23 cellular contexts compared by ENCODE assay signal in the genomic region with DNA sequence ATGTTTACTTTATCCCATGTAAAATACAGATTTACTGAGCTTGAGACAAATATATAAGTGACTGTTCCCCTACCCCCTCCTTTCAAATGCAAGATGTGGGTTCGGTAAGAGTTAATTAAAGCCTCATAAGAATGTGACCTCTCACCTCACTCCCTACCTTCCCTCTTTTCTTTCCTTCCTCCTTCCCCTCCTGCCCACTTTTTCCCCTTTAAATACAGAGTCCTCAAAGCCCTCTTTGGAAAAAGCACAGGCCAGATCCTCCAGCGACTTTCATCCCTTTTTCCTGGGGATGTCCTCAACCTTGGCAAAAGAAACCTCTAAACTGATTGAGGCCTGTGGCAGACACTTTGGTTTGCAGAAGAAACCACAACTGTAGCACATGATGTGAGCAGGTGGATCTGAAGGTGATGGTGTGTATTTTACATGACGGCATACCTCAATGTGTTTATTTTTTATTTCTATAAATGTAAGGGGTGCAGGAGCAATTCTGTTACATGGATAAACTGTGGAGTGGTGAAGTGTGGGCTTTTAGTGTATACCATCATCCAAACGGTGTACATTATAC.
A peak's percentile ranks its signal among the peaks of the same experiment; 100 is the strongest.
DNase-seq lines count a peak whose midpoint lies in the region; ATAC-seq, FAIRE-seq and TF ChIP-seq lines count a peak whose summit lies in the region.
"Had no signal": no experiment of that assay in that cellular context is flagged by ENCODE, and none has a peak within 500 bp of the region (broad histone marks: within the 10 kb centered on the region; RNA-seq: fewer than 3 reads in every experiment).

No MANE protein-coding gene starts in this region.

- no peak overlapping the region for H3K4me3 ChIP-seq in HUES48 (ENCODE audit: low read depth, low read length)
- H3K4me3 ChIP-seq in H1 (ENCODE audit: extremely low read depth in 1 of 4, insufficient read depth in 2 of 4, low read depth in 3 of 4, low read length in 4 of 4), result no peak overlapping the region
- H3K4me3 ChIP-seq: adrenal gland, SK-N-MC, uterus had no signal

- H4K8ac ChIP-seq in H1 (ENCODE audit: extremely low read depth, insufficient read depth, low read length), result no peak overlapping the region

- no peaks in the 10 kb centered on the region for H3K27me3 Mint-ChIP-seq in CD4-positive, alpha-beta T cell
- H3K27me3 Mint-ChIP-seq in naive thymus-derived CD8-positive, alpha-beta T cell, result no peaks in the 10 kb centered on the region
- H3K27me3 Mint-ChIP-seq in T-helper 2 cell treated with Interferon-gamma antibody and Interleukin-4, amounts not matched to agents 5 μg/mL and 100 μg/mL, for 36 hours (ENCODE audit: low read depth), result no peaks in the 10 kb centered on the region
- H3K27me3 Mint-ChIP-seq: activated CD4-positive, alpha-beta memory T cell treated with anti-CD3 and anti-CD28 coated beads for 36 hours had no signal

- H3K36me3 ChIP-seq in HUES48 (ENCODE audit: control insufficient read depth, insufficient read depth, low read length) (no peaks in the 10 kb centered on the region), H1 (ENCODE audit: control insufficient read depth in 2 of 4, insufficient read depth in 4 of 4, low read length in 3 of 4) (no peaks in the 10 kb centered on the region)
- H3K36me3 ChIP-seq: adrenal gland, brain microvascular endothelial cell, uterus had no signal

- peaks cover 0 to 14% of the 10 kb centered on the region in 2 experiments; a peak in 1 of 4 replicates for H3K79me2 ChIP-seq in H1 (ENCODE audit: control insufficient read depth in 1 of 2, insufficient read depth in 2 of 2, low read length in 2 of 2)

- H3K27ac Mint-ChIP-seq in CD4-positive, alpha-beta T cell, result peak overlapping the region; percentile 69
- H3K27ac Mint-ChIP-seq in naive thymus-derived CD8-positive, alpha-beta T cell, result peak overlapping the region in 8 of 10 donors; percentile 15 to 93 (median 56)
- H3K27ac Mint-ChIP-seq in T-helper 2 cell treated with Interferon-gamma antibody and Interleukin-4, amounts not matched to agents 5 μg/mL and 100 μg/mL, for 36 hours, result no peak overlapping the region
- H3K27ac Mint-ChIP-seq: activated CD4-positive, alpha-beta memory T cell treated with anti-CD3 and anti-CD28 coated beads for 36 hours had no signal

- peak overlapping the region; percentile 36 for H3K4me3 Mint-ChIP-seq in CD4-positive, alpha-beta T cell
- peak overlapping the region in 4 of 10 donors; percentile 1 to 45 (median 24) for H3K4me3 Mint-ChIP-seq in naive thymus-derived CD8-positive, alpha-beta T cell
- H3K4me3 Mint-ChIP-seq in T-helper 2 cell treated with Interferon-gamma antibody and Interleukin-4, amounts not matched to agents 5 μg/mL and 100 μg/mL, for 36 hours, result no peak overlapping the region
- H3K4me3 Mint-ChIP-seq: activated CD4-positive, alpha-beta memory T cell treated with anti-CD3 and anti-CD28 coated beads for 36 hours had no signal

- H3K4me1 ChIP-seq in HUES48 (ENCODE audit: control insufficient read depth, insufficient read depth, low read length) (peaks cover 51% of the 10 kb centered on the region), H1 (replicated peaks in 1 of 4; ENCODE audit: control insufficient read depth in 3 of 4, insufficient read depth in 4 of 4, low read length in 3 of 4) (peaks cover 3 to 34% (median 14%) of the 10 kb centered on the region in 4 experiments)

- H3K36me3 Mint-ChIP-seq in CD4-positive, alpha-beta T cell (ENCODE audit: low read depth), result no peaks in the 10 kb centered on the region
- H3K36me3 Mint-ChIP-seq in naive thymus-derived CD8-positive, alpha-beta T cell, result peaks cover 0 to 2% (median 0%) of the 10 kb centered on the region in 3 donors
- peaks cover 20% of the 10 kb centered on the region for H3K36me3 Mint-ChIP-seq in T-helper 2 cell treated with Interferon-gamma antibody and Interleukin-4, amounts not matched to agents 5 μg/mL and 100 μg/mL, for 36 hours (ENCODE audit: low read depth)
- H3K36me3 Mint-ChIP-seq: activated CD4-positive, alpha-beta memory T cell treated with anti-CD3 and anti-CD28 coated beads for 36 hours had no signal

- no peak overlapping the region for H3K14ac ChIP-seq in H1 (ENCODE audit: insufficient read length)

- FAIRE-seq in H1 (lab: Jason Lieb, UNC), result no peak
- FAIRE-seq: colon, small intestine had no signal

- H2BK12ac ChIP-seq in H1 (ENCODE audit: low read depth, low read length), result peak overlapping the region; percentile 52

- CTCF ChIA-PET in CD4-positive, alpha-beta T cell (lab: Charles Lee), result no interaction called here
- CTCF ChIA-PET in H1 (lab: Charles Lee; ENCODE audit: partially characterized antibody), result interaction anchor here (1.0 kb wide), 1 partner anchor 115 kb away, joined by 3 read pairs; no protein-coding TSS in a partner anchor

- TF ChIP-seq POLR2A in H1 (IDR thresholded peaks at IDR 0.05; ENCODE audit: control extremely low read depth in 1 of 2, low read depth in 2 of 2, low read length in 2 of 2), result no peak

- H3K4me2 ChIP-seq in H1 (ENCODE audit: insufficient read depth in 1 of 2, low read depth in 2 of 2, low read length in 2 of 2), result peak overlapping the region; percentile 46 to 50

- peak overlapping the region; percentile 24 for H2BK120ac ChIP-seq in H1 (replicated peaks; ENCODE audit: low read depth, low read length)

- H4K5ac ChIP-seq in H1 (ENCODE audit: insufficient read length, low read depth, low read length), result no peak overlapping the region

- H3K4ac ChIP-seq in H1 (replicated peaks; ENCODE audit: insufficient read length, low read depth, low read length), result no peak overlapping the region

- 0 out of 2 replicates have a peak overlapping the region, but pooled peaks have one; percentile 8 for H2BK15ac ChIP-seq in H1 (ENCODE audit: low read length)

- no peak for TF ChIP-seq EP300 in H1 (IDR thresholded peaks at IDR 0.05; ENCODE audit: borderline replicate concordance in 1 of 2, low read depth in 2 of 2, low read length in 2 of 2)

- no peaks in the 10 kb centered on the region for H4K20me1 ChIP-seq in H1 (replicated peaks in 1 of 2; ENCODE audit: control insufficient read depth in 1 of 2, insufficient read depth in 2 of 2, low read length in 2 of 2)

- H2AK5ac ChIP-seq in H1 (ENCODE audit: low read depth, low read length), result no peak overlapping the region; the same call in 1 of the 2 replicates

- H4K91ac ChIP-seq in H1 (replicated peaks; ENCODE audit: insufficient read length, low read length), result peak overlapping the region; percentile 50

- peak overlapping the region; percentile 38; the same call in 1 of the 2 replicates for H2BK20ac ChIP-seq in H1 (ENCODE audit: low read length)

- H3K23ac ChIP-seq in H1 (ENCODE audit: insufficient read length), result no peak overlapping the region

- no peaks in the 10 kb centered on the region for H3K9me3 Mint-ChIP-seq in CD4-positive, alpha-beta T cell
- H3K9me3 Mint-ChIP-seq in naive thymus-derived CD8-positive, alpha-beta T cell, result peaks cover 0 to 17% (median 0%) of the 10 kb centered on the region in 9 donors
- no peaks in the 10 kb centered on the region for H3K9me3 Mint-ChIP-seq in T-helper 2 cell treated with Interferon-gamma antibody and Interleukin-4, amounts not matched to agents 5 μg/mL and 100 μg/mL, for 36 hours
- H3K9me3 Mint-ChIP-seq: activated CD4-positive, alpha-beta memory T cell treated with anti-CD3 and anti-CD28 coated beads for 36 hours had no signal

- no peak overlapping the region for H3K18ac ChIP-seq in H1 (ENCODE audit: extremely low read depth, low read length)

- H2BK5ac ChIP-seq in H1 (ENCODE audit: low read depth, low read length), result peak overlapping the region; percentile 28; the same call in 1 of the 2 replicates

- H3K27me3 ChIP-seq in CD4-positive, alpha-beta T cell (ENCODE audit: control insufficient read depth, insufficient read depth, low read length), result no peaks in the 10 kb centered on the region
- H3K27me3 ChIP-seq in HUES48 (ENCODE audit: control insufficient read depth, insufficient read depth, low read length), result no peaks in the 10 kb centered on the region
- no peaks in the 10 kb centered on the region; a peak in 1 of 7 replicates for H3K27me3 ChIP-seq in H1 (replicated peaks in 1 of 4; ENCODE audit: control insufficient read depth in 3 of 4, extremely low read depth in 1 of 4, insufficient read depth in 3 of 4, low read length in 3 of 4)
- H3K27me3 ChIP-seq: adrenal gland, brain microvascular endothelial cell, uterus had no signal

- peaks cover 4% of the 10 kb centered on the region; the same call in 1 of the 2 replicates for H3K79me1 ChIP-seq in H1 (ENCODE audit: low read depth, low read length)

- 63% methylated on average over 4 of the region's 4 CpGs; no CpG with 5 or more reads in 1 of the 2 experiments for WGBS in H1 (ENCODE audit: extremely low coverage in 1 of 2, insufficient coverage in 1 of 2, insufficient read length in 1 of 2, insufficient replicate concordance in 2 of 2, low coverage in 1 of 2, low lambda C conversion rate in 2 of 2, missing lambda C conversion rate in 1 of 2), 2 experiments

- no peak overlapping the region for H3K56ac ChIP-seq in H1 (replicated peaks; ENCODE audit: insufficient read length, low read depth, low read length)

- ATAC-seq in CD4-positive, alpha-beta T cell (ENCODE audit: poor library complexity), result peak; percentile 44
- ATAC-seq in naive thymus-derived CD8-positive, alpha-beta T cell, result peak in 1 of 2 donors; percentile 52
- no peak for ATAC-seq in HG03439 (IDR thresholded peaks at IDR 0.05; ENCODE audit: unreplicated experiment)

- POLR2A ChIA-PET in CD4-positive, alpha-beta T cell (lab: Charles Lee), result interaction anchor here (1.7 kb wide), 1 partner anchor 23 kb away, joined by 6 read pairs; no protein-coding TSS in a partner anchor
- POLR2A ChIA-PET in H1 (lab: Charles Lee; ENCODE audit: partially characterized antibody), result interaction anchor here (0.9 to 1.2 kb wide), 3 partner anchors 8 to 54 kb away, joined by 3 read pairs; no protein-coding TSS in a partner anchor
- POLR2A ChIA-PET in naive thymus-derived CD8-positive, alpha-beta T cell (lab: Charles Lee), result interaction anchor here (2.0 kb wide), 1 partner anchor 23 kb away, joined by 4 read pairs; no protein-coding TSS in a partner anchor

- H3K23me2 ChIP-seq in H1 (ENCODE audit: low read depth, low read length), result no peaks in the 10 kb centered on the region

- H3K9me3 ChIP-seq in CD4-positive, alpha-beta T cell (ENCODE audit: control insufficient read depth, low read length), result no peaks in the 10 kb centered on the region
- H3K9me3 ChIP-seq in HUES48 (ENCODE audit: control insufficient read depth, insufficient read depth, low read length), result no peaks in the 10 kb centered on the region
- H3K9me3 ChIP-seq in H1 (ENCODE audit: insufficient read depth in 2 of 2, low read depth in 1 of 2, low read length in 1 of 2), result no peaks in the 10 kb centered on the region
- H3K9me3 ChIP-seq: adrenal gland, uterus had no signal

- no peak overlapping the region for H3K27ac ChIP-seq in CD4-positive, alpha-beta T cell (ENCODE audit: low read depth, low read length)
- peak overlapping the region; percentile 83 for H3K27ac ChIP-seq in HUES48 (ENCODE audit: low read depth, low read length)
- H3K27ac ChIP-seq in H1 (ENCODE audit: low read depth, low read length), result no peak overlapping the region
- H3K27ac ChIP-seq: adrenal gland, brain microvascular endothelial cell, C4-2B, SK-N-MC, uterus, VCaP had no signal

- no peak overlapping the region for H2AFZ ChIP-seq in H1 (ENCODE audit: low read length)

- intact Hi-C loops in CD4-positive, alpha-beta T cell (cut with DNase I, micrococcal nuclease), result loop anchor here in 1 of 2 experiments (5.0 kb wide), 1 partner anchor 74 kb away; no protein-coding TSS in a partner anchor

- H3K4me1 Mint-ChIP-seq in CD4-positive, alpha-beta T cell (ENCODE audit: low read depth), result peaks cover 84% of the 10 kb centered on the region
- H3K4me1 Mint-ChIP-seq in naive thymus-derived CD8-positive, alpha-beta T cell, result peaks cover 34 to 78% (median 53%) of the 10 kb centered on the region in 4 donors
- peaks cover 22% of the 10 kb centered on the region for H3K4me1 Mint-ChIP-seq in T-helper 2 cell treated with Interferon-gamma antibody and Interleukin-4, amounts not matched to agents 5 μg/mL and 100 μg/mL, for 36 hours (ENCODE audit: low read depth)

- no peak for TF ChIP-seq RAD21 in H1 (IDR thresholded peaks at IDR 0.05 in 1 of 2, conservative IDR thresholded peaks at IDR 0.05 in 1 of 2; ENCODE audit: low read depth in 2 of 2, low read length in 2 of 2)

- no peak overlapping the region for H3K9ac ChIP-seq in HUES48 (ENCODE audit: low read depth, low read length)
- H3K9ac ChIP-seq in H1 (replicated peaks in 1 of 4; ENCODE audit: extremely low read depth in 1 of 4, low read depth in 3 of 4, low read length in 3 of 4), result no peak overlapping the region

- no peak for DNase-seq in CD4-positive, alpha-beta T cell
- DNase-seq in H1 (ENCODE audit: low read depth in 1 of 2, low spot score in 2 of 2) (no peak), OCI-M2 (lab: John Stamatoyannopoulos, UW; ENCODE audit: unreplicated experiment) (no peak)
- peak in 3 of 10 donors; percentile 21 to 39 (median 27) for DNase-seq in naive thymus-derived CD8-positive, alpha-beta T cell
- DNase-seq in T-helper 2 cell treated with Interferon-gamma antibody and Interleukin-4, amounts not matched to agents 5 μg/mL and 100 μg/mL, for 36 hours (ENCODE audit: low spot score), result no peak
- DNase-seq: activated CD4-positive, alpha-beta memory T cell treated with anti-CD3 and anti-CD28 coated beads for 36 hours; activated effector memory CD4-positive, alpha-beta T cell treated with Interleukin-2 at 50 U/mL for 16 hours; adrenal gland; brain microvascular endothelial cell; DMS 273 treated with DMSO at 0.1 percent for 48 hours; mammary epithelial cell; NCI-H1105 treated with DMSO at 0.1 percent for 48 hours; NCI-H2029 treated with DMSO at 0.1 percent for 48 hours; NCI-H226; RPMI8226; small intestine; uterus had no signal

- TF ChIP-seq CTCF in CD4-positive, alpha-beta T cell (IDR thresholded peaks at IDR 0.05), result no peak
- TF ChIP-seq CTCF in H1 (IDR thresholded peaks at IDR 0.05; ENCODE audit: control extremely low read depth in 1 of 3, insufficient read depth in 1 of 3, low read depth in 1 of 3, low read length in 3 of 3), result no peak
